ENCODE assay signal across 21 cellular contexts in the genomic region with DNA sequence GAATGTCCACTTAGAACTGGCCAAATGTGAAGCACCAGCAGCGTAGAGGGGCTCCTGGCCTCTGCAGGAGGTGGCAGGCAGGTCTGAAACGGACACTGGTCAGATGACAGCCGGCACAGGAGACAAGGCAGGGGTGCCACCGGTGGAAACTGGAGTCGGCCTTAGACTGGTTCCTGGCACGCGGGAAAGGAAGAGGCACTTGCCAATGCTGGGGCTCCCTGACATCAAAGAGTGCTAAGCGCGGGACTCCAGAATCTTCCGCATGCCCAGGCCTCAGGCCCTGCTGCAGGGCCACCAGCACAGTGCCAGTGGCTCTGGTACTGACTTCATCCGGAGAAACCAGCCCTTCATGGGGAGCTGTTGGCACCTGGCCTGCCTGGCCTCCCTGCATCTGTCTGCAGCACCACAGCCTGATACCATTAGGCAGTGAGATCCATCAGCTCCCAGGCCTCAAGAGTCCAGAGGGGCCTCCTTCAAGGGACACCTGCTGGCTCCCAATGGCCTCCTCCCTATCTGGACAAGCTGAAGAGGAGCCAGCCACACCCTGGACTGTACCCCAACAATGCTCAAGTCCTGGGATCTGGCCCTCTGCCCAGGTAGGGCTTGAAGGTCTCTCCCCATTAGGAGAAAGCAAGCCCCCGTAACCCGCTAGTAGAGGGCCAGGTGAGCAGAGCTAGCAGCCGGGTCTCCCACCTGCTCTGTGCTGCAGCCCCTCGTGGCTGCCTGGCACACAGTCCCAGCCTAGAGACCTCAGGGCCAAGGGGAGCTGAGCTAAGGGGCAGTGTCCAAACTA. TPM values are rescaled to one million over a fixed set of nuclear protein-coding genes. Genes with fewer than 3 reads are reported as not detected.
A peak's percentile ranks its signal among the peaks of the same experiment; 100 is the strongest.
DNase-seq lines count a peak whose midpoint lies in the region; ATAC-seq lines count a peak whose summit lies in the region.
"Had no signal": no experiment of that assay in that cellular context is flagged by ENCODE, and none has a peak within 500 bp of the region (broad histone marks: within the 10 kb centered on the region; RNA-seq: fewer than 3 reads in every experiment).

No MANE protein-coding gene starts in this region.

- peak overlapping the region; percentile 95 for H2BK15ac ChIP-seq in neuronal stem cell (ENCODE audit: low read length)

- peak overlapping the region; percentile 71 for H2BK5ac ChIP-seq in neuronal stem cell (ENCODE audit: low read length)

- H4K8ac ChIP-seq in neuronal stem cell (ENCODE audit: low read depth, low read length): no peak overlapping the region

- no peak overlapping the region for H3K4me3 ChIP-seq in effector memory CD4-positive, alpha-beta T cell (ENCODE audit: insufficient read depth, low read depth, low read length, poor library complexity, severe bottlenecking)
- no peak overlapping the region for H3K4me3 ChIP-seq in neuronal stem cell (ENCODE audit: low read length in 2 of 2)
- H3K4me3 ChIP-seq: upper lobe of left lung had no signal

- H2BK12ac ChIP-seq in neuronal stem cell (ENCODE audit: low read length): peak overlapping the region; percentile 95

- peak; percentile 18 for DNase-seq in NCI-H1092 treated with DMSO at 0.1 percent for 48 hours (lab: John Stamatoyannopoulos, UW)
- DNase-seq in NCI-H1092 (lab: John Stamatoyannopoulos, UW): no peak
- peak; percentile 25 for DNase-seq in DMS79 (lab: John Stamatoyannopoulos, UW)
- DNase-seq in effector memory CD4-positive, alpha-beta T cell: no peak
- no peak for DNase-seq in neuronal stem cell (ENCODE audit: low spot score)
- no peak for DNase-seq in ACHN
- DNase-seq: activated CD4-positive, CD25-positive, alpha-beta regulatory T cell; activated CD8-positive, alpha-beta memory T cell treated with anti-CD3 and anti-CD28 coated beads, Interleukin-2, amount 10 ng/mL, durations not matched to agents 7 days and 5 days; brain microvascular endothelial cell; immature natural killer cell; Kasumi-1; NCI-H1436; NCI-H2227 treated with DMSO at 0.1 percent for 48 hours; nucleus accumbens; stimulated activated naive CD8-positive, alpha-beta T cell treated with anti-CD3 and anti-CD28 coated beads, Interleukin-15, Interleukin-2, amounts not matched to agents 100 U/mL and 50 U/mL, for 24 hours; upper lobe of left lung had no signal

- peak overlapping the region; percentile 90 for H3K18ac ChIP-seq in neuronal stem cell (ENCODE audit: low read length)

- H3K27me3 ChIP-seq in effector memory CD4-positive, alpha-beta T cell (replicated peaks; ENCODE audit: control insufficient read depth, insufficient read depth, low read length, poor library complexity, severe bottlenecking): no peaks in the 10 kb centered on the region
- peaks cover 0 to 3% (median 0%) of the 10 kb centered on the region in 3 experiments for H3K27me3 ChIP-seq in neuronal stem cell (ENCODE audit: control insufficient read depth in 3 of 3, insufficient read depth in 3 of 3, low read depth in 1 of 3, low read length in 3 of 3)
- H3K27me3 ChIP-seq: brain microvascular endothelial cell, upper lobe of left lung had no signal

- peaks cover 36% of the 10 kb centered on the region for H3K4me1 ChIP-seq in effector memory CD4-positive, alpha-beta T cell (ENCODE audit: control insufficient read depth, insufficient read depth, low read length, poor library complexity, severe bottlenecking)
- peaks cover 25 to 32% of the 10 kb centered on the region in 2 donors for H3K4me1 ChIP-seq in neuronal stem cell (ENCODE audit: control insufficient read depth in 2 of 2, insufficient read depth in 1 of 2, low read depth in 1 of 2, low read length in 2 of 2)

- no peak overlapping the region for H3K4me2 ChIP-seq in neuronal stem cell (ENCODE audit: insufficient read depth, low read length, poor library complexity, severe bottlenecking)

- H2AFZ ChIP-seq in neuronal stem cell (ENCODE audit: low read length): no peak overlapping the region

- H3K36me3 ChIP-seq in effector memory CD4-positive, alpha-beta T cell (ENCODE audit: control insufficient read depth, insufficient read depth, low read length): no peaks in the 10 kb centered on the region
- H3K36me3 ChIP-seq in neuronal stem cell (replicated peaks in 1 of 2; ENCODE audit: control insufficient read depth in 2 of 2, insufficient read depth in 2 of 2, low read length in 2 of 2): no peaks in the 10 kb centered on the region
- H3K36me3 ChIP-seq: brain microvascular endothelial cell had no signal

- in situ Hi-C loops in ACHN (cut with HindIII; ENCODE audit: low pct_ligation_motif_present, low pct_unique_long_range_greater_than_20kb, low sequenced_read_pairs): no loop called here

- H4K91ac ChIP-seq in neuronal stem cell (ENCODE audit: low read depth, low read length, poor library complexity): peak overlapping the region; percentile 25

- ATAC-seq in GM18858 (IDR thresholded peaks at IDR 0.05; ENCODE audit: unreplicated experiment) (no peak), GM21786 (IDR thresholded peaks at IDR 0.05; ENCODE audit: unreplicated experiment) (no peak)
- ATAC-seq: activated CD8-positive, alpha-beta memory T cell treated with anti-CD3 and anti-CD28 coated beads, Interleukin-2, amount 10 ng/mL, durations not matched to agents 7 days and 5 days; esophagus mucosa; stimulated activated naive CD8-positive, alpha-beta T cell treated with anti-CD3 and anti-CD28 coated beads, Interleukin-15, Interleukin-2, amounts not matched to agents 100 U/mL and 50 U/mL, for 24 hours had no signal

- peak overlapping the region; percentile 46 for H3K27ac ChIP-seq in effector memory CD4-positive, alpha-beta T cell (ENCODE audit: insufficient read depth, low read length, poor library complexity, severe bottlenecking)
- no peak overlapping the region for H3K27ac ChIP-seq in neuronal stem cell (replicated peaks; ENCODE audit: low read length)
- H3K27ac ChIP-seq: 22Rv1, brain microvascular endothelial cell, HL-60, upper lobe of left lung had no signal

- H3K4ac ChIP-seq in neuronal stem cell (ENCODE audit: low read length): peak overlapping the region; percentile 77

- peak overlapping the region; percentile 98 for H2AK5ac ChIP-seq in neuronal stem cell (ENCODE audit: low read depth, low read length)

- H3K23ac ChIP-seq in neuronal stem cell (ENCODE audit: low read depth, low read length, poor library complexity): peak overlapping the region; percentile 74

- H3K14ac ChIP-seq in neuronal stem cell (ENCODE audit: low read length): peak overlapping the region; percentile 23

- peak overlapping the region; percentile 46 for H3K9ac ChIP-seq in neuronal stem cell (ENCODE audit: low read depth, low read length, poor library complexity)

- H3K79me1 ChIP-seq in neuronal stem cell (ENCODE audit: low read depth, low read length): peaks cover 3% of the 10 kb centered on the region

- WGBS in neuronal stem cell (ENCODE audit: extremely low coverage in 2 of 2, insufficient read length in 2 of 2, insufficient replicate concordance in 1 of 2), 2 donors: no CpG with 5 or more reads among the region's 15 CpGs

- H3K9me3 ChIP-seq in effector memory CD4-positive, alpha-beta T cell (ENCODE audit: control insufficient read depth, low read length): no peaks in the 10 kb centered on the region
- H3K9me3 ChIP-seq in neuronal stem cell (replicated peaks in 1 of 2; ENCODE audit: control insufficient read depth in 2 of 2, insufficient read depth in 1 of 2, low read depth in 1 of 2, low read length in 2 of 2): no peaks in the 10 kb centered on the region
- H3K9me3 ChIP-seq: upper lobe of left lung had no signal

- peak overlapping the region; percentile 87 for H2BK120ac ChIP-seq in neuronal stem cell (ENCODE audit: low read depth, low read length)

RNA-seq across cellular contexts. Expression of gene GNB1L, which starts 29.7 kb away (rescaled TPM):
- polyA plus RNA-seq in neuronal stem cell (2013, experiment 1 of 2): 7.9 TPM
- polyA plus RNA-seq in neuronal stem cell (2013, experiment 2 of 2): 8.3 TPM

RNA-seq across cellular contexts. Expression of gene RTL10, which starts 29.7 kb away (rescaled TPM):
- 9.7 TPM for polyA plus RNA-seq in neuronal stem cell (2013, experiment 1 of 2)
- polyA plus RNA-seq in neuronal stem cell (2013, experiment 2 of 2): 10.2 TPM

RNA-seq across cellular contexts. Expression of gene COMT, which starts 57.2 kb away (rescaled TPM):
- 7.3 TPM for polyA plus RNA-seq in neuronal stem cell (2013, experiment 1 of 2)
- 6.4 TPM for polyA plus RNA-seq in neuronal stem cell (2013, experiment 2 of 2)

RNA-seq across cellular contexts. Expression of gene TXNRD2, which starts 57.3 kb away (rescaled TPM):
- 16.7 TPM for polyA plus RNA-seq in neuronal stem cell (2013, experiment 1 of 2)
- 17.7 TPM for polyA plus RNA-seq in neuronal stem cell (2013, experiment 2 of 2)

Comparison
In these comparisons a context has a peak if more than half of its experiments do, and no peak if none do; other contexts are left out.
1. DNase-seq: peak in NCI-H1092 treated with DMSO at 0.1 percent for 48 hours (single experiment) and DMS79 (single experiment); none in NCI-H1092 (single experiment), effector memory CD4-positive, alpha-beta T cell (0 of 3), neuronal stem cell (single experiment) and ACHN (single experiment).